18 cellular contexts compared by ENCODE assay signal in the genomic region with DNA sequence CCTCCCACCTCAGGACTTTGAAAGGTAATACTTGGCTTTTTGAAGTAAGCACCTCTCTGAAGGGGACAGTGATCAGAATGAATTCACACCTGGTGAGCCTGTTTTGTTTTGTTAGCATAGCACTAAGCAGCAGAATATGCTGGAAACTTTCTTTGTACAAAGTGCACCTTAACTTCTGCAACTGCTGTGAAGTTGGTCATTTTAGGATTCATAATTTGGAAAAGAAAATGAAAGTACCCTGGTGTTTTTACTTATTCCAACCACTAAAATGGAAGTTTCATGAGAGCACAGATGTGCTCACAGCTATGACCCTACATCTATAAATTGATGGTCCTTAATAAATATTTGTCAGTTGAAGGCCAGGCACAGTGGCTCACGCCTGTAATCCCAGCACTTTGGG. TPM values are rescaled to one million over a fixed set of nuclear protein-coding genes. Genes with fewer than 3 reads are reported as not detected.
A peak's percentile ranks its signal among the peaks of the same experiment; 100 is the strongest.
DNase-seq lines count a peak whose midpoint lies in the region; ATAC-seq lines count a peak whose summit lies in the region.
"Had no signal": no experiment of that assay in that cellular context is flagged by ENCODE, and none has a peak within 500 bp of the region (broad histone marks: within the 10 kb centered on the region; RNA-seq: fewer than 3 reads in every experiment).

No MANE protein-coding gene starts in this region.

- ATAC-seq in GM18909 (IDR thresholded peaks at IDR 0.05; ENCODE audit: poor library complexity, unreplicated experiment) = peak; percentile 70
- ATAC-seq in GM21447 (IDR thresholded peaks at IDR 0.05; ENCODE audit: unreplicated experiment) = peak; percentile 59
- ATAC-seq in HG02981 (IDR thresholded peaks at IDR 0.05; ENCODE audit: unreplicated experiment) = peak; percentile 76
- peak; percentile 34 for ATAC-seq in activated T-helper 17 cell treated with anti-CD3 and anti-CD28 coated beads, Interleukin-2, amount 50 U/mL, for 72 hours (replicated peaks)
- ATAC-seq: naive thymus-derived CD4-positive, alpha-beta T cell had no signal

- no peaks in the 10 kb centered on the region for H3K27me3 Mint-ChIP-seq in activated T-helper 17 cell treated with anti-CD3 and anti-CD28 coated beads, Interleukin-2, amount 50 U/mL, for 72 hours
- H3K27me3 Mint-ChIP-seq: naive thymus-derived CD4-positive, alpha-beta T cell had no signal

- no peaks in the 10 kb centered on the region for H3K36me3 Mint-ChIP-seq in activated T-helper 17 cell treated with anti-CD3 and anti-CD28 coated beads, Interleukin-2, amount 50 U/mL, for 72 hours (ENCODE audit: low read depth)

- H3K9me3 ChIP-seq in MG63 = peaks cover 7% of the 10 kb centered on the region
- H3K9me3 ChIP-seq: BLaER1 had no signal

- no peaks in the 10 kb centered on the region for H3K4me1 Mint-ChIP-seq in activated T-helper 17 cell treated with anti-CD3 and anti-CD28 coated beads, Interleukin-2, amount 50 U/mL, for 72 hours

- H3K27ac Mint-ChIP-seq in activated T-helper 17 cell treated with anti-CD3 and anti-CD28 coated beads, Interleukin-2, amount 50 U/mL, for 72 hours = no peak overlapping the region
- H3K27ac Mint-ChIP-seq: activated T-cell treated with anti-CD3 and anti-CD28 coated beads, Interleukin-2, amount 50 U/mL, for 72 hours had no signal

- no peaks in the 10 kb centered on the region for H3K36me3 ChIP-seq in MG63
- H3K36me3 ChIP-seq: BLaER1 had no signal

- DNase-seq in DMS79 (lab: John Stamatoyannopoulos, UW) = no peak
- no peak for DNase-seq in MG63
- DNase-seq in NCI-H1048 (lab: John Stamatoyannopoulos, UW) = no peak
- DNase-seq: activated CD4-positive, alpha-beta T cell treated with anti-CD3 and anti-CD28 coated beads, Interleukin-2, amount 50 U/mL, for 1 hour; activated T-cell treated with anti-CD3 and anti-CD28 coated beads, Interleukin-2, amount 50 U/mL, for 72 hours; DMS 273 treated with DMSO at 0.1 percent for 48 hours; naive thymus-derived CD4-positive, alpha-beta T cell; NCI-H1092 treated with DMSO at 0.1 percent for 48 hours; NK-92 treated with Interleukin-12 subunit alpha and Interleukin-12 subunit beta, amount 100 ng/mL, for 24 hours; posterior cingulate gyrus; RPMI8226; SW 1271 had no signal

- no peak overlapping the region for H3K4me3 Mint-ChIP-seq in activated T-helper 17 cell treated with anti-CD3 and anti-CD28 coated beads, Interleukin-2, amount 50 U/mL, for 72 hours
- H3K4me3 Mint-ChIP-seq: activated T-cell treated with anti-CD3 and anti-CD28 coated beads, Interleukin-2, amount 50 U/mL, for 72 hours; naive thymus-derived CD4-positive, alpha-beta T cell had no signal

- no peak overlapping the region for H3K4me3 ChIP-seq in MG63
- H3K4me3 ChIP-seq: BLaER1, smooth muscle cell had no signal

- peaks cover 3% of the 10 kb centered on the region for H3K9me3 Mint-ChIP-seq in activated T-helper 17 cell treated with anti-CD3 and anti-CD28 coated beads, Interleukin-2, amount 50 U/mL, for 72 hours

- no peaks in the 10 kb centered on the region for H3K27me3 ChIP-seq in MG63
- H3K27me3 ChIP-seq: BLaER1 had no signal

RNA-seq across cellular contexts. Expression of a gene that starts 42.3 kb away (rescaled TPM):
- 10 to 100 TPM; 45.2 to 48.5 TPM for total RNA-seq in activated T-helper 17 cell treated with anti-CD3 and anti-CD28 coated beads, Interleukin-2, amount 50 U/mL, for 72 hours
- 21.3 and 27.3 TPM in 2 replicates for total RNA-seq in MG63 (2014; rRNA removed; shearing (Covaris generic); ENCODE audit: low replicate concordance)
